Comparison of ENCODE assay signal across 24 cellular contexts in genomic region chr12:97763113-97763512, GRCh38.
"Had no signal": no experiment of that assay in that cellular context is flagged by ENCODE, and none has a peak within 500 bp of the region (broad histone marks: within the 10 kb centered on the region; RNA-seq: fewer than 3 reads in every experiment).

No MANE protein-coding gene starts in this region.

- H3K36me3 Mint-ChIP-seq: memory B cell; naive thymus-derived CD4-positive, alpha-beta T cell; natural killer cell treated with Interleukin-12 subunit alpha and Interleukin-12 subunit beta and Interleukin-15 and Interleukin-18, amount 100 ng/mL, for 72 hours; stimulated activated memory B cell treated with anti-CD40 and anti-IgM and Interleukin-4, amounts not matched to agents 10 μg/mL and 1 μg/mL and 100 μg/mL, for 72 hours had no signal

- H3K79me2 ChIP-seq: hepatocyte had no signal

- H3K27me3 ChIP-seq: hepatocyte, ovary, right atrium auricular region, right lobe of liver, tibial nerve, uterus had no signal

- H3K4me1 Mint-ChIP-seq: memory B cell; naive thymus-derived CD4-positive, alpha-beta T cell; stimulated activated memory B cell treated with anti-CD40 and anti-IgM and Interleukin-4, amounts not matched to agents 10 μg/mL and 1 μg/mL and 100 μg/mL, for 72 hours; stimulated activated naive CD8-positive, alpha-beta T cell treated with anti-CD3 and anti-CD28 coated beads, Interleukin-15, amount 100 ng/mL, for 72 hours had no signal

- H3K36me3 ChIP-seq: left ventricle myocardium inferior, ovary, right atrium auricular region, right lobe of liver, tibial nerve, uterus had no signal

- H3K4me1 ChIP-seq: left ventricle myocardium inferior, right lobe of liver, tibial nerve, uterus had no signal

- H3K4me3 ChIP-seq: hepatocyte, left ventricle myocardium inferior, mucosa of descending colon, ovary, right atrium auricular region, right lobe of liver, smooth muscle cell, tibial nerve, uterus had no signal

- ATAC-seq: mucosa of descending colon; naive thymus-derived CD4-positive, alpha-beta T cell; natural killer cell treated with Interleukin-12 subunit alpha and Interleukin-12 subunit beta and Interleukin-15 and Interleukin-18, amount 100 ng/mL, for 72 hours; right lobe of liver; stimulated activated memory B cell treated with anti-CD40 and anti-IgM and Interleukin-4, amounts not matched to agents 10 μg/mL and 1 μg/mL and 100 μg/mL, for 72 hours; stimulated activated naive CD8-positive, alpha-beta T cell treated with anti-CD3 and anti-CD28 coated beads, Interleukin-15, amount 100 ng/mL, for 72 hours had no signal

- H3K27me3 Mint-ChIP-seq: memory B cell; naive thymus-derived CD4-positive, alpha-beta T cell; natural killer cell treated with Interleukin-12 subunit alpha and Interleukin-12 subunit beta and Interleukin-15 and Interleukin-18, amount 100 ng/mL, for 72 hours; stimulated activated memory B cell treated with anti-CD40 and anti-IgM and Interleukin-4, amounts not matched to agents 10 μg/mL and 1 μg/mL and 100 μg/mL, for 72 hours; stimulated activated naive CD8-positive, alpha-beta T cell treated with anti-CD3 and anti-CD28 coated beads, Interleukin-15, amount 100 ng/mL, for 72 hours; type B pancreatic cell had no signal

- H3K4me3 Mint-ChIP-seq: memory B cell; naive thymus-derived CD4-positive, alpha-beta T cell; natural killer cell treated with Interleukin-12 subunit alpha and Interleukin-12 subunit beta and Interleukin-15 and Interleukin-18, amount 100 ng/mL, for 72 hours; stimulated activated memory B cell treated with anti-CD40 and anti-IgM and Interleukin-4, amounts not matched to agents 10 μg/mL and 1 μg/mL and 100 μg/mL, for 72 hours; stimulated activated naive CD8-positive, alpha-beta T cell treated with anti-CD3 and anti-CD28 coated beads, Interleukin-15, amount 100 ng/mL, for 72 hours; type B pancreatic cell had no signal

- H3K27ac Mint-ChIP-seq: memory B cell; naive thymus-derived CD4-positive, alpha-beta T cell; natural killer cell treated with Interleukin-12 subunit alpha and Interleukin-12 subunit beta and Interleukin-15 and Interleukin-18, amount 100 ng/mL, for 72 hours; progenitor cell of endocrine pancreas; stimulated activated memory B cell treated with anti-CD40 and anti-IgM and Interleukin-4, amounts not matched to agents 10 μg/mL and 1 μg/mL and 100 μg/mL, for 72 hours; stimulated activated naive CD8-positive, alpha-beta T cell treated with anti-CD3 and anti-CD28 coated beads, Interleukin-15, amount 100 ng/mL, for 72 hours; type B pancreatic cell had no signal

- DNase-seq: islet precursor cell; left ventricle myocardium inferior; midbrain; mucosa of descending colon; naive thymus-derived CD4-positive, alpha-beta T cell; ovary; right lobe of liver; stimulated activated CD4-positive, alpha-beta T cell treated with anti-CD3 and anti-CD28 coated beads, Interleukin-1b, Interleukin-23, amount 100 ng/mL, for 48 hours; stimulated activated CD4-positive, alpha-beta T cell treated with anti-CD3 and anti-CD28 coated beads, Interleukin-2, amount 100 ng/mL, for 48 hours; stimulated activated CD4-positive, alpha-beta T cell treated with anti-CD3 and anti-CD28 coated beads, Interleukin-4, amount 100 ng/mL, for 4 hours; stimulated activated CD8-positive, alpha-beta memory T cell treated with anti-CD3 and anti-CD28 coated beads, Interleukin-4, amount 100 ng/mL, for 48 hours; stimulated activated naive CD4-positive, alpha-beta T cell treated with Interleukin-2 at 50 U/mL for 16 hours; stimulated activated naive CD8-positive, alpha-beta T cell treated with anti-CD3 and anti-CD28 coated beads, Interleukin-15, amount 100 ng/mL, for 72 hours; substantia nigra; uterus had no signal

- H3K9me3 ChIP-seq: ovary, right lobe of liver, uterus had no signal

- H3K4me2 ChIP-seq: hepatocyte, smooth muscle cell had no signal

- H2AFZ ChIP-seq: hepatocyte had no signal

- H3K27ac ChIP-seq: hepatocyte, left ventricle myocardium inferior, ovary, right lobe of liver, tibial nerve, uterus had no signal
